Comparison of ENCODE assay signal across 1 cellular context in the genomic region with DNA sequence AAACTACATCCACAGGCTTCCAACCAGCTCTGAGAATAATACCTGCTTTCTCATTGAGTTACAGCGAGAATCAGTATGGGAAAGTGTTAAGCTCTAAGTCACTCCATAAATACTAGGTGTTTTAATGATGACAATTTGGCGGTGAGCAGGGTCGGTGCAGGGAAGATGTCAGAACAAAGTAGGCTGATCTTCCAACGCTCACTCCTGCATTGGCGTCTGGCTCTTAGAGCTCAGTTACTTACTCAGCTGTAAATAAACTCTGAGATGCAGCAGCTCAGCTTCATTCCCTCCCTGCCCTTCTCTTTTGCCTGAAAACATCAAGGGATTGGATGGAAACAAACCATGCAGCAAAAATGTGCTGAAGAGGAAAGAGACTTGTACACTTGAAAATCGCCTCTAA.
TF ChIP-seq lines count a peak whose summit lies in the region.

No MANE protein-coding gene starts in this region.

TF ChIP-seq in H1, 55 proteins besides CTCF, POLR2A, EP300 and RAD21 (continued from another document):
- TF ChIP-seq, protein P1, sequence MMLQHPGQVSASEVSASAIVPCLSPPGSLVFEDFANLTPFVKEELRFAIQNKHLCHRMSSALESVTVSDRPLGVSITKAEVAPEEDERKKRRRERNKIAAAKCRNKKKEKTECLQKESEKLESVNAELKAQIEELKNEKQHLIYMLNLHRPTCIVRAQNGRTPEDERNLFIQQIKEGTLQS (IDR thresholded peaks at IDR 0.05; ENCODE audit: insufficient read depth, low read depth, low read length), result no peak
- TF ChIP-seq SP1 (IDR thresholded peaks at IDR 0.05; ENCODE audit: low read depth, low read length) (no peak), TBP (IDR thresholded peaks at IDR 0.05; ENCODE audit: low read depth, low read length) (no peak), NANOG (IDR thresholded peaks at IDR 0.05; ENCODE audit: insufficient read depth, low read depth, low read length, poor library complexity, severe bottlenecking) (no peak)
